ENCODE assay signal across 21 cellular contexts in the genomic region with DNA sequence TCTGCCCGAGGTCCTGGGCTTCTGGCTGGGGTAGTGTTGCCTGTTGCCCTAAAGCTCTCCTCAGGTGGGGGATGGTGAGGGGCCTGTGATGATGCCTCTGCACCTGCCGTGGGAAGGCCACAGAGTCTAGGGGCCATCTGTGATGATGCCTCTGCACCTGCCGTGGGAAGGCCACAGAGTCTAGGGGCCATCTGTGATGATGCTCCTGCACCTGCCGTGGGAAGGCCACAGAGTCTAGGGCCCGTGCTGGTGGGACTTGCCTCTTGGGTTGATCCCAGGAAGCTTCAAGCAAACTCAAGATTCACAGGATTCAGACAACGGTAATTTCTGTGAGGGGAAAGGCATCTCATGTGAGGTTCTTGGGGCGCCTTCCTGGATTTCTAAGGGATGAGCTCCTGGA.
"Had no signal": no experiment of that assay in that cellular context is flagged by ENCODE, and none has a peak within 500 bp of the region (broad histone marks: within the 10 kb centered on the region; RNA-seq: fewer than 3 reads in every experiment).

No MANE protein-coding gene starts in this region.

- H3K27me3 ChIP-seq: colonic mucosa, heart left ventricle, neutrophil, ovary, tibial nerve had no signal

- H3K27me3 Mint-ChIP-seq: naive thymus-derived CD4-positive, alpha-beta T cell; stimulated activated naive CD8-positive, alpha-beta T cell treated with anti-CD3 and anti-CD28 coated beads, Interleukin-15, Interleukin-2, amounts not matched to agents 100 ng/mL and 50 ng/mL, for 24 hours had no signal

- H3K9me3 ChIP-seq: colonic mucosa, heart left ventricle, neutrophil, ovary, tibial nerve had no signal

- DNase-seq: cerebellar nuclear complex; colonic mucosa; dermis blood vessel endothelial cell; erythroblast; foreskin melanocyte; hippocampal formation; left colon; left ventricle myocardium superior; mesenchymal stem cell; naive thymus-derived CD4-positive, alpha-beta T cell; nephron progenitor cell; ovary; stimulated activated CD4-positive, alpha-beta T cell treated with anti-CD3 and anti-CD28 coated beads, Interleukin-4, amount 100 ng/mL, for 1 hour; stimulated activated CD8-positive, alpha-beta memory T cell treated with anti-CD3 and anti-CD28 coated beads, Interleukin-4, amount 100 ng/mL, for 48 hours had no signal

- H3K4me1 ChIP-seq: colonic mucosa had no signal

- H3K4me3 Mint-ChIP-seq: naive thymus-derived CD4-positive, alpha-beta T cell; nephron progenitor cell; stimulated activated effector memory CD8-positive, alpha-beta T cell treated with anti-CD3 and anti-CD28 coated beads, Interleukin-12 subunit alpha, Interleukin-12 subunit beta, amount 100 ng/mL, for 72 hours; stimulated activated naive CD8-positive, alpha-beta T cell treated with anti-CD3 and anti-CD28 coated beads, Interleukin-15, Interleukin-2, amounts not matched to agents 100 ng/mL and 50 ng/mL, for 24 hours had no signal

- H3K27ac ChIP-seq: colonic mucosa, heart left ventricle, neutrophil, ovary, tibial nerve had no signal

- H3K9me3 Mint-ChIP-seq: naive thymus-derived CD4-positive, alpha-beta T cell; nephron progenitor cell; stimulated activated effector memory CD8-positive, alpha-beta T cell treated with anti-CD3 and anti-CD28 coated beads, Interleukin-12 subunit alpha, Interleukin-12 subunit beta, amount 100 ng/mL, for 72 hours; stimulated activated naive CD8-positive, alpha-beta T cell treated with anti-CD3 and anti-CD28 coated beads, Interleukin-15, Interleukin-2, amounts not matched to agents 100 ng/mL and 50 ng/mL, for 24 hours had no signal

- H3K4me3 ChIP-seq: colonic mucosa, heart left ventricle, lung, ovary, tibial nerve had no signal

- H3K27ac Mint-ChIP-seq: naive thymus-derived CD4-positive, alpha-beta T cell; nephron progenitor cell; stimulated activated effector memory CD8-positive, alpha-beta T cell treated with anti-CD3 and anti-CD28 coated beads, Interleukin-12 subunit alpha, Interleukin-12 subunit beta, amount 100 ng/mL, for 72 hours; stimulated activated naive CD8-positive, alpha-beta T cell treated with anti-CD3 and anti-CD28 coated beads, Interleukin-15, Interleukin-2, amounts not matched to agents 100 ng/mL and 50 ng/mL, for 24 hours had no signal

- ATAC-seq: heart left ventricle; left colon; left ventricle myocardium superior; naive thymus-derived CD4-positive, alpha-beta T cell; right cardiac atrium; stimulated activated effector memory CD8-positive, alpha-beta T cell treated with anti-CD3 and anti-CD28 coated beads, Interleukin-12 subunit alpha, Interleukin-12 subunit beta, amount 100 ng/mL, for 72 hours had no signal

- H3K36me3 Mint-ChIP-seq: stimulated activated effector memory CD8-positive, alpha-beta T cell treated with anti-CD3 and anti-CD28 coated beads, Interleukin-12 subunit alpha, Interleukin-12 subunit beta, amount 100 ng/mL, for 72 hours had no signal

- H3K36me3 ChIP-seq: colonic mucosa, heart left ventricle, neutrophil, ovary, tibial nerve had no signal
